In the genomic region with DNA sequence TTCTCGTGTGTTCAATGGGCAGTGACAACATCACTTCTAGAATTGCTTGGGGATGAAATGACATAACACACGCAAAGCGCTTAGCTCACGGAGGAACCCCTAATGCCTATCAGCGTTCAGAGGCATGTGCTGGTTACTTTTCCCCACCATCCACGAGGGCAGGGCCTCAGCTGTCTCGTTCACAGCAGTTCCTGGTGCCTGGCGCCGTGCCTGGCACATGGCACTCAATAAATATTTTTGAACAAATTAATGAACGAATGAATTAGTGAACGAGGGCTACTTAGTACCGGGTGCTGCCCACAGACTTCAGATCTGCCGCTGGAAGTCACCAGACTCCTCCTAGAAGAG, we compare ENCODE assay signal across 2 cellular contexts.
TF ChIP-seq lines count a peak whose summit lies in the region.

No MANE protein-coding gene starts in this region.

TF ChIP-seq in IMR-90, 13 proteins besides CTCF, POLR2A, EP300 and RAD21:
- no peak for TF ChIP-seq RCOR1 (IDR thresholded peaks at IDR 0.05; ENCODE audit: insufficient replicate concordance, low read length)
- TF ChIP-seq MAFK (IDR thresholded peaks at IDR 0.05; ENCODE audit: low read depth, low read length), result no peak
- TF ChIP-seq, protein P1, sequence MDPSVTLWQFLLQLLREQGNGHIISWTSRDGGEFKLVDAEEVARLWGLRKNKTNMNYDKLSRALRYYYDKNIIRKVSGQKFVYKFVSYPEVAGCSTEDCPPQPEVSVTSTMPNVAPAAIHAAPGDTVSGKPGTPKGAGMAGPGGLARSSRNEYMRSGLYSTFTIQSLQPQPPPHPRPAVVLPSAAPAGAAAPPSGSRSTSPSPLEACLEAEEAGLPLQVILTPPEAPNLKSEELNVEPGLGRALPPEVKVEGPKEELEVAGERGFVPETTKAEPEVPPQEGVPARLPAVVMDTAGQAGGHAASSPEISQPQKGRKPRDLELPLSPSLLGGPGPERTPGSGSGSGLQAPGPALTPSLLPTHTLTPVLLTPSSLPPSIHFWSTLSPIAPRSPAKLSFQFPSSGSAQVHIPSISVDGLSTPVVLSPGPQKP (IDR thresholded peaks at IDR 0.05; ENCODE audit: borderline replicate concordance, low read depth, low read length), result no peak
- TF ChIP-seq, protein P2, sequence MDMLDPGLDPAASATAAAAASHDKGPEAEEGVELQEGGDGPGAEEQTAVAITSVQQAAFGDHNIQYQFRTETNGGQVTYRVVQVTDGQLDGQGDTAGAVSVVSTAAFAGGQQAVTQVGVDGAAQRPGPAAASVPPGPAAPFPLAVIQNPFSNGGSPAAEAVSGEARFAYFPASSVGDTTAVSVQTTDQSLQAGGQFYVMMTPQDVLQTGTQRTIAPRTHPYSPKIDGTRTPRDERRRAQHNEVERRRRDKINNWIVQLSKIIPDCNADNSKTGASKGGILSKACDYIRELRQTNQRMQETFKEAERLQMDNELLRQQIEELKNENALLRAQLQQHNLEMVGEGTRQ (IDR thresholded peaks at IDR 0.05; ENCODE audit: low read depth, low read length), result no peak
- TF ChIP-seq SMC3 (IDR thresholded peaks at IDR 0.05; ENCODE audit: low read depth, low read length), result no peak
- TF ChIP-seq RFX5 (IDR thresholded peaks at IDR 0.05; ENCODE audit: low read depth, low read length), result no peak

TF ChIP-seq in H1, 55 proteins besides CTCF, POLR2A, EP300 and RAD21:
- TF ChIP-seq CHD2 (IDR thresholded peaks at IDR 0.05; ENCODE audit: low read length), result no peak
- TF ChIP-seq, protein P3, sequence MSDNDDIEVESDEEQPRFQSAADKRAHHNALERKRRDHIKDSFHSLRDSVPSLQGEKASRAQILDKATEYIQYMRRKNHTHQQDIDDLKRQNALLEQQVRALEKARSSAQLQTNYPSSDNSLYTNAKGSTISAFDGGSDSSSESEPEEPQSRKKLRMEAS (IDR thresholded peaks at IDR 0.05), result peak; percentile 47
- no peak for TF ChIP-seq TBP (IDR thresholded peaks at IDR 0.05; ENCODE audit: low read depth, low read length)
